1 cellular context compared by ENCODE assay signal in genomic region chr19:13633109-13633508, GRCh38.
TF ChIP-seq lines count a peak whose summit lies in the region.

No MANE protein-coding gene starts in this region.

TF ChIP-seq in HEK293, 187 proteins besides CTCF, POLR2A, EP300 and RAD21 (continued from another document and continues in another):
- TF ChIP-seq PRDM10 (tag by site-specific recombination; IDR thresholded peaks at IDR 0.05), result peak; percentile 83
- peak; percentile 85 for TF ChIP-seq KLF10 (tag by site-specific recombination; IDR thresholded peaks at IDR 0.05)
- no peak for TF ChIP-seq ZNF175 (tag by site-specific recombination; IDR thresholded peaks at IDR 0.05)
- TF ChIP-seq ZNF792 (tag by site-specific recombination; IDR thresholded peaks at IDR 0.05), result no peak
- no peak for TF ChIP-seq ZNF138 (tag by site-specific recombination; IDR thresholded peaks at IDR 0.05; ENCODE audit: borderline replicate concordance)
- TF ChIP-seq ZNF776 (tag by site-specific recombination; IDR thresholded peaks at IDR 0.05; ENCODE audit: borderline replicate concordance), result no peak
- no peak for TF ChIP-seq BCL11B (tag by site-specific recombination; IDR thresholded peaks at IDR 0.05; ENCODE audit: low read depth)
- TF ChIP-seq ZNF202 (tag by site-specific recombination; IDR thresholded peaks at IDR 0.05; ENCODE audit: borderline replicate concordance), result no peak
- TF ChIP-seq ZNF837 (tag by site-specific recombination; IDR thresholded peaks at IDR 0.05), result no peak
- TF ChIP-seq ZNF558 (tag by site-specific recombination; IDR thresholded peaks at IDR 0.05), result peak; percentile 11; the same call in 1 of the 2 replicates
- TF ChIP-seq PATZ1 (tag by site-specific recombination; IDR thresholded peaks at IDR 0.05), result peak; percentile 92
- no peak for TF ChIP-seq ZSCAN5A (tag by site-specific recombination; IDR thresholded peaks at IDR 0.05)
- peak; percentile 25; the same call in 1 of the 2 replicates for TF ChIP-seq WT1 (tag by site-specific recombination; IDR thresholded peaks at IDR 0.05)
- TF ChIP-seq ZNF830 (tag by site-specific recombination; IDR thresholded peaks at IDR 0.05; ENCODE audit: low read depth), result no peak
- TF ChIP-seq ZNF518A (tag by site-specific recombination; conservative IDR thresholded peaks at IDR 0.05; ENCODE audit: low read depth), result peak; percentile 60
- no peak for TF ChIP-seq ZNF501 (tag by site-specific recombination; IDR thresholded peaks at IDR 0.05)
- TF ChIP-seq MYNN (tag by site-specific recombination; IDR thresholded peaks at IDR 0.05; ENCODE audit: borderline replicate concordance), result no peak
- no peak for TF ChIP-seq YY2 (tag by site-specific recombination; IDR thresholded peaks at IDR 0.05)
- no peak for TF ChIP-seq SCRT1 (tag by site-specific recombination; IDR thresholded peaks at IDR 0.05; ENCODE audit: borderline replicate concordance)
- 0 out of 2 replicates have a peak, but pooled peaks have one; percentile 61 for TF ChIP-seq SP7 (tag by site-specific recombination; IDR thresholded peaks at IDR 0.05)
- TF ChIP-seq GLIS2 (tag by site-specific recombination; IDR thresholded peaks at IDR 0.05), result peak; percentile 63
- TF ChIP-seq TCF7L2 (IDR thresholded peaks at IDR 0.05; ENCODE audit: borderline replicate concordance, low read depth, low read length), result no peak
- no peak; the same call in 1 of the 2 replicates for TF ChIP-seq ZNF664 (tag by site-specific recombination; IDR thresholded peaks at IDR 0.05)
- no peak for TF ChIP-seq SP2 (tag by site-specific recombination; IDR thresholded peaks at IDR 0.05)
- no peak for TF ChIP-seq ZNF280D (tag by site-specific recombination; IDR thresholded peaks at IDR 0.05)
- TF ChIP-seq SETDB1 (IDR thresholded peaks at IDR 0.05; ENCODE audit: insufficient read length, low read length), result no peak
- peak; percentile 60; the same call in 1 of the 2 replicates for TF ChIP-seq INSM2 (tag by site-specific recombination; IDR thresholded peaks at IDR 0.05)
- TF ChIP-seq ZFP37 (tag by site-specific recombination; IDR thresholded peaks at IDR 0.05), result no peak
- no peak for TF ChIP-seq HOXD13 (CRISPR knock-in tag; IDR thresholded peaks at IDR 0.05; ENCODE audit: borderline replicate concordance)
- TF ChIP-seq ZFP41 (tag by site-specific recombination; IDR thresholded peaks at IDR 0.05; ENCODE audit: borderline replicate concordance), result no peak
- no peak for TF ChIP-seq ZNF571 (tag by site-specific recombination; IDR thresholded peaks at IDR 0.05)
- peak; percentile 59 for TF ChIP-seq ZNF600 (tag by site-specific recombination; IDR thresholded peaks at IDR 0.05)
- TF ChIP-seq GFI1B (tag by site-specific recombination; IDR thresholded peaks at IDR 0.05), result no peak
- no peak for TF ChIP-seq ZNF302 (tag by site-specific recombination; IDR thresholded peaks at IDR 0.05; ENCODE audit: low read depth)
- peak; percentile 95 for TF ChIP-seq GLIS1 (tag by site-specific recombination; IDR thresholded peaks at IDR 0.05)
- TF ChIP-seq OVOL3 (tag by site-specific recombination; IDR thresholded peaks at IDR 0.05), result no peak; the same call in 1 of the 2 replicates
- TF ChIP-seq ZNF2 (tag by site-specific recombination; IDR thresholded peaks at IDR 0.05), result no peak
- TF ChIP-seq ZNF621 (tag by site-specific recombination; IDR thresholded peaks at IDR 0.05), result no peak
- TF ChIP-seq ZBTB17 (tag by site-specific recombination; IDR thresholded peaks at IDR 0.05), result peak; percentile 94
- TF ChIP-seq ZSCAN23 (tag by site-specific recombination; IDR thresholded peaks at IDR 0.05), result no peak; the same call in 1 of the 2 replicates
- TF ChIP-seq ZNF16 (tag by site-specific recombination; IDR thresholded peaks at IDR 0.05; ENCODE audit: low read depth), result no peak
- no peak for TF ChIP-seq HIC1 (tag by site-specific recombination; IDR thresholded peaks at IDR 0.05)
- TF ChIP-seq SALL2 (tag by site-specific recombination; IDR thresholded peaks at IDR 0.05; ENCODE audit: borderline replicate concordance), result no peak
- no peak for TF ChIP-seq ZNF132 (tag by site-specific recombination; IDR thresholded peaks at IDR 0.05; ENCODE audit: borderline replicate concordance)
- TF ChIP-seq ZNF548 (tag by site-specific recombination; IDR thresholded peaks at IDR 0.05), result no peak
- TF ChIP-seq ZNF514 (tag by site-specific recombination; IDR thresholded peaks at IDR 0.05), result no peak
- TF ChIP-seq ZNF529 (tag by site-specific recombination; IDR thresholded peaks at IDR 0.05; ENCODE audit: insufficient replicate concordance), result no peak
- 0 out of 2 replicates have a peak, but pooled peaks have one; percentile 59 for TF ChIP-seq ZNF660 (tag by site-specific recombination; IDR thresholded peaks at IDR 0.05)
